8 cellular contexts compared by ENCODE assay signal in genomic region chr14:21104448-21105060, GRCh38. TPM values are rescaled to one million over a fixed set of nuclear protein-coding genes. Genes with fewer than 3 reads are reported as not detected.
DNase-seq lines count a peak whose midpoint lies in the region; ATAC-seq, FAIRE-seq and TF ChIP-seq lines count a peak whose summit lies in the region.

No MANE protein-coding gene starts in this region.

- no peaks in the 10 kb centered on the region for H3K27me3 ChIP-seq in BE2C
- peaks cover 8 to 11% of the 10 kb centered on the region in 2 experiments for H3K27me3 ChIP-seq in endothelial cell of umbilical vein (ENCODE audit: control insufficient read depth in 2 of 2, insufficient read depth in 2 of 2, low read length in 2 of 2)

- TF ChIP-seq POLR2A in endothelial cell of umbilical vein (IDR thresholded peaks at IDR 0.05; ENCODE audit: low read depth, low read length) = no peak

- peak; percentile 64 for FAIRE-seq in GM19239 (lab: Jason Lieb, UNC)
- FAIRE-seq in endothelial cell of umbilical vein (lab: Jason Lieb, UNC) = no peak

- H4K20me1 ChIP-seq in endothelial cell of umbilical vein (replicated peaks; ENCODE audit: control insufficient read depth, extremely low read depth, insufficient read depth, low read length) = no peaks in the 10 kb centered on the region

- H3K27ac Mint-ChIP-seq in mesothelial cell of epicardium = peak overlapping the region; percentile 95

- H3K9me3 ChIP-seq in BE2C (no peaks in the 10 kb centered on the region), endothelial cell of umbilical vein (replicated peaks; ENCODE audit: control insufficient read depth, insufficient read depth, low read length) (no peaks in the 10 kb centered on the region)

- H3K9me1 ChIP-seq in endothelial cell of umbilical vein (replicated peaks; ENCODE audit: control insufficient read depth, extremely low read depth, insufficient read depth, low read length) = no peaks in the 10 kb centered on the region

- peak overlapping the region; percentile 97 for H3K9ac ChIP-seq in endothelial cell of umbilical vein (replicated peaks; ENCODE audit: extremely low read depth, insufficient read depth, low read length)

- no TSS peak for BruUV-seq in endothelial cell of umbilical vein (replicated peaks; lab: Mats Ljungman, UMichigan)

- H3K4me3 ChIP-seq in BE2C (ENCODE audit: low read depth, low read length) (peak overlapping the region; percentile 78), endothelial cell of umbilical vein (replicated peaks in 1 of 3; ENCODE audit: insufficient read depth in 1 of 3, low read depth in 1 of 3, low read length in 3 of 3) (peak overlapping the region in 2 of 3 experiments; percentile 47 to 60)

- CTCF ChIA-PET in endothelial cell of umbilical vein (lab: Charles Lee) = interaction anchor here (0.7 to 10.4 kb wide), 28 partner anchors 9 to 425 kb away, joined by 3 to 310 read pairs (median 5); partner anchors contain the start of genes ARHGEF40 and METTL3

- dilution Hi-C loops in endothelial cell of umbilical vein (cut with MboI; ENCODE audit: extremely low pct_ligation_motif_present, low sequenced_read_pairs) = no loop called here

- H3K36me3 ChIP-seq in BE2C (no peaks in the 10 kb centered on the region), endothelial cell of umbilical vein (ENCODE audit: control insufficient read depth in 2 of 2, extremely low read depth in 1 of 2, insufficient read depth in 2 of 2, low read length in 2 of 2) (no peaks in the 10 kb centered on the region)

- H3K36me3 Mint-ChIP-seq in mesothelial cell of epicardium = no peaks in the 10 kb centered on the region

- H3K4me2 ChIP-seq in endothelial cell of umbilical vein (ENCODE audit: insufficient read depth, low read length) = peak overlapping the region; percentile 44

- POLR2A ChIA-PET in endothelial cell of umbilical vein (lab: Charles Lee) = interaction anchor here (0.7 to 2.0 kb wide), 4 partner anchors 17 to 90 kb away, joined by 3 to 5 read pairs (median 4); no protein-coding TSS in a partner anchor

- peak; percentile 84 for DNase-seq in BE2C
- peak; percentile 18 for DNase-seq in GM19239 (ENCODE audit: insufficient read length, low spot score)
- peak; percentile 89 for DNase-seq in NCI-H748 (lab: John Stamatoyannopoulos, UW; ENCODE audit: unreplicated experiment)
- DNase-seq in activated CD8-positive, alpha-beta memory T cell treated with anti-CD3 and anti-CD28 coated beads, Interleukin-2, amount 50 U/mL, for 24 hours (ENCODE audit: extremely low read depth) = peak; percentile 47
- DNase-seq in endothelial cell of umbilical vein (ENCODE audit: low read depth, low spot score) = peak; percentile 78
- peak in 1 of 2 experiments; percentile 72 for DNase-seq in mesothelial cell of epicardium (ENCODE audit: low spot score in 2 of 2, unreplicated experiment in 2 of 2)
- DNase-seq in stimulated activated CD8-positive, alpha-beta memory T cell treated with anti-CD3 and anti-CD28 coated beads, Interleukin-2, amount 100 ng/mL, for 1 hour (ENCODE audit: low read depth in 2 of 2) = peak; percentile 30 to 43

- ATAC-seq in HG03575 (IDR thresholded peaks at IDR 0.05; ENCODE audit: extremely low read depth, insufficient number of reproducible peaks, low FRiP score, unreplicated experiment) = peak; percentile 24

- TF ChIP-seq CTCF in BE2C (IDR thresholded peaks at IDR 0.05; ENCODE audit: low read depth, low read length) (peak; percentile 99), endothelial cell of umbilical vein (IDR thresholded peaks at IDR 0.05; ENCODE audit: extremely low read depth in 1 of 2, insufficient read depth in 1 of 2, low read depth in 1 of 2, low read length in 2 of 2) (peak; percentile 86 to 92), mesothelial cell of epicardium (IDR thresholded peaks at IDR 0.05; ENCODE audit: unreplicated experiment) (peak; percentile 59)

- intact Hi-C loops in endothelial cell of umbilical vein (cut with micrococcal nuclease) = loop anchor here (1.0 to 5.0 kb wide), 4 partner anchors 12 to 132 kb away; no protein-coding TSS in a partner anchor

- H3K27ac ChIP-seq in endothelial cell of umbilical vein (ENCODE audit: insufficient read depth, low read depth, low read length) = peak overlapping the region; percentile 93

- peak overlapping the region; percentile 84 for H3K4me3 Mint-ChIP-seq in mesothelial cell of epicardium

- H3K9me3 Mint-ChIP-seq in mesothelial cell of epicardium = no peaks in the 10 kb centered on the region

- H3K79me2 ChIP-seq in endothelial cell of umbilical vein (ENCODE audit: control insufficient read depth, insufficient read depth, low read length) = no peaks in the 10 kb centered on the region

- peak overlapping the region; percentile 77 for H2AFZ ChIP-seq in endothelial cell of umbilical vein (ENCODE audit: low read depth, low read length)

- H3K4me1 Mint-ChIP-seq in mesothelial cell of epicardium = peaks cover 52% of the 10 kb centered on the region

- no peaks in the 10 kb centered on the region for H3K27me3 Mint-ChIP-seq in mesothelial cell of epicardium (ENCODE audit: low read depth)

- H3K4me1 ChIP-seq in BE2C (peaks cover 28% of the 10 kb centered on the region), endothelial cell of umbilical vein (ENCODE audit: control insufficient read depth, extremely low read depth, insufficient read depth, low read length) (peaks cover 14% of the 10 kb centered on the region)

TF ChIP-seq in endothelial cell of umbilical vein, 7 proteins besides CTCF, POLR2A, EP300 and RAD21 (continues in another document):
- TF ChIP-seq MYC (IDR thresholded peaks at IDR 0.05; ENCODE audit: low read depth, low read length) = no peak
- TF ChIP-seq POLR2AphosphoS5 (IDR thresholded peaks at IDR 0.05; ENCODE audit: insufficient read depth, low read depth, low read length) = no peak
- no peak for TF ChIP-seq FOS (IDR thresholded peaks at IDR 0.05; ENCODE audit: borderline replicate concordance, insufficient read depth, low read length)

RNA-seq across cellular contexts. Expression of gene TMEM253, which starts 3.7 kb away (rescaled TPM):
- 4.6 TPM for polyA plus RNA-seq in BE2C (2012; ENCODE audit: insufficient read depth, insufficient read length, low read depth)
- total RNA-seq in endothelial cell of umbilical vein = not detected in 2 replicates
- 0.14 and 0.25 TPM in 2 replicates for polyA plus RNA-seq in endothelial cell of umbilical vein
- 0.04 TPM in 1 of 2 replicates, not detected in the other for polyA plus RNA-seq in endothelial cell of umbilical vein (2011; cell fraction: cytosol; rRNA removed)
- 0.48 and 0.66 TPM in 2 replicates for polyA plus RNA-seq in endothelial cell of umbilical vein (2011; cell fraction: nucleus; rRNA removed)
- not detected in 2 replicates for polyA plus RNA-seq in endothelial cell of umbilical vein (2012)
- polyA minus RNA-seq in endothelial cell of umbilical vein = not detected in 2 replicates
- polyA minus RNA-seq in endothelial cell of umbilical vein (2011; cell fraction: cytosol; rRNA and poly(A)+ RNA removed) = not detected
- polyA minus RNA-seq in endothelial cell of umbilical vein (2011; cell fraction: nucleus; rRNA and poly(A)+ RNA removed) = not detected in 2 replicates
- 1.3 to 1.9 TPM (median 1.6 TPM) in 3 replicates for total RNA-seq in mesothelial cell of epicardium

RNA-seq across cellular contexts. Expression of gene ZNF219, which starts 6.1 kb away (rescaled TPM):
- polyA plus RNA-seq in BE2C (2012; ENCODE audit: insufficient read depth, insufficient read length, low read depth) = 78.8 TPM
- total RNA-seq in endothelial cell of umbilical vein (12.8 and 15.2 TPM in 2 replicates), mesothelial cell of epicardium (73.3 to 79.3 TPM (median 75.2 TPM) in 3 replicates)
- polyA plus RNA-seq in endothelial cell of umbilical vein = 13.2 and 21.2 TPM in 2 replicates
- 3.6 and 7.8 TPM in 2 replicates for polyA plus RNA-seq in endothelial cell of umbilical vein (2011; cell fraction: cytosol; rRNA removed)
- polyA plus RNA-seq in endothelial cell of umbilical vein (2011; cell fraction: nucleus; rRNA removed) = 17.9 and 19.4 TPM in 2 replicates
- polyA plus RNA-seq in endothelial cell of umbilical vein (2012) = 2.8 and 4.3 TPM in 2 replicates
- polyA minus RNA-seq in endothelial cell of umbilical vein = 7.4 and 7.7 TPM in 2 replicates
- polyA minus RNA-seq in endothelial cell of umbilical vein (2011; cell fraction: cytosol; rRNA and poly(A)+ RNA removed) = 21.7 TPM
- 4.5 and 12.0 TPM in 2 replicates for polyA minus RNA-seq in endothelial cell of umbilical vein (2011; cell fraction: nucleus; rRNA and poly(A)+ RNA removed)

RNA-seq across cellular contexts. Expression of gene ARHGEF40, which starts 34.5 kb away (rescaled TPM):
- 41.9 TPM for polyA plus RNA-seq in BE2C (2012; ENCODE audit: insufficient read depth, insufficient read length, low read depth)
- total RNA-seq in endothelial cell of umbilical vein = 1.9 and 2.6 TPM in 2 replicates
- 19.9 and 30.4 TPM in 2 replicates for polyA plus RNA-seq in endothelial cell of umbilical vein
- polyA plus RNA-seq in endothelial cell of umbilical vein (2011; cell fraction: cytosol; rRNA removed) = 16.5 and 18.0 TPM in 2 replicates
- polyA plus RNA-seq in endothelial cell of umbilical vein (2011; cell fraction: nucleus; rRNA removed) = 40.1 and 52.2 TPM in 2 replicates
- 1.0 and 1.1 TPM in 2 replicates for polyA plus RNA-seq in endothelial cell of umbilical vein (2012)
- polyA minus RNA-seq in endothelial cell of umbilical vein = 21.1 and 21.2 TPM in 2 replicates
- 12.6 TPM for polyA minus RNA-seq in endothelial cell of umbilical vein (2011; cell fraction: cytosol; rRNA and poly(A)+ RNA removed)
- polyA minus RNA-seq in endothelial cell of umbilical vein (2011; cell fraction: nucleus; rRNA and poly(A)+ RNA removed) = 9.8 and 12.1 TPM in 2 replicates
- total RNA-seq in mesothelial cell of epicardium = 83.2 to 96.2 TPM (median 83.5 TPM) in 3 replicates

RNA-seq across cellular contexts. Expression of gene RNASE8, which starts 46.9 kb away (rescaled TPM):
- not detected for polyA plus RNA-seq in BE2C (2012; ENCODE audit: insufficient read depth, insufficient read length, low read depth)
- total RNA-seq in endothelial cell of umbilical vein (not detected in 2 replicates), mesothelial cell of epicardium (not detected in 3 replicates)
- polyA plus RNA-seq in endothelial cell of umbilical vein = not detected in 2 replicates
- polyA plus RNA-seq in endothelial cell of umbilical vein (2011; cell fraction: cytosol; rRNA removed) = not detected in 2 replicates
- polyA plus RNA-seq in endothelial cell of umbilical vein (2011; cell fraction: nucleus; rRNA removed) = not detected in 2 replicates
- not detected in 2 replicates for polyA plus RNA-seq in endothelial cell of umbilical vein (2012)
- not detected in 2 replicates for polyA minus RNA-seq in endothelial cell of umbilical vein
- not detected for polyA minus RNA-seq in endothelial cell of umbilical vein (2011; cell fraction: cytosol; rRNA and poly(A)+ RNA removed)
- polyA minus RNA-seq in endothelial cell of umbilical vein (2011; cell fraction: nucleus; rRNA and poly(A)+ RNA removed) = not detected in 2 replicates

RNA-seq across cellular contexts. Expression of gene OR5AU1, which starts 51.3 kb away (rescaled TPM):
- not detected for polyA plus RNA-seq in BE2C (2012; ENCODE audit: insufficient read depth, insufficient read length, low read depth)
- total RNA-seq in endothelial cell of umbilical vein (not detected in 2 replicates), mesothelial cell of epicardium (not detected in 3 replicates)
- polyA plus RNA-seq in endothelial cell of umbilical vein = not detected in 2 replicates
- polyA plus RNA-seq in endothelial cell of umbilical vein (2011; cell fraction: cytosol; rRNA removed) = not detected in 2 replicates
- not detected in 2 replicates for polyA plus RNA-seq in endothelial cell of umbilical vein (2011; cell fraction: nucleus; rRNA removed)
- not detected in 2 replicates for polyA plus RNA-seq in endothelial cell of umbilical vein (2012)
- polyA minus RNA-seq in endothelial cell of umbilical vein = not detected in 2 replicates
- polyA minus RNA-seq in endothelial cell of umbilical vein (2011; cell fraction: cytosol; rRNA and poly(A)+ RNA removed) = not detected
- not detected in 2 replicates for polyA minus RNA-seq in endothelial cell of umbilical vein (2011; cell fraction: nucleus; rRNA and poly(A)+ RNA removed)

Comparison
In these comparisons a context has a peak if more than half of its experiments do, and no peak if none do; other contexts are left out.
1. RNA of gene ARHGEF40, which starts 34.5 kb away (total RNA-seq): 83.2 to 96.2 TPM in mesothelial cell of epicardium; 1.9 to 2.6 TPM in endothelial cell of umbilical vein; every median in the first group is over 10 times any median in the second.
2. Peak in every context shown above with its lines, with median percentiles within 50 percentile points of each other: CTCF ChIP-seq.